8 cellular contexts compared by ENCODE assay signal in genomic region chr12:6701078-6701768, GRCh38. TPM values are rescaled to one million over a fixed set of nuclear protein-coding genes. Genes with fewer than 3 reads are reported as not detected.
DNase-seq lines count a peak whose midpoint lies in the region; TF ChIP-seq lines count a peak whose summit lies in the region.

No MANE protein-coding gene starts in this region.

- no peak for TF ChIP-seq CTCF in Peyer's patch (IDR thresholded peaks at IDR 0.05)
- no peak for TF ChIP-seq CTCF in epithelial cell of esophagus (IDR thresholded peaks at IDR 0.05; ENCODE audit: insufficient read depth, low read depth, low read length, missing control alignments)
- TF ChIP-seq CTCF in progenitor cell of endocrine pancreas (IDR thresholded peaks at IDR 0.05; ENCODE audit: unreplicated experiment): no peak

- H3K9me3 ChIP-seq in Peyer's patch: no peaks in the 10 kb centered on the region

- peak overlapping the region; percentile 71 for H3K4me3 Mint-ChIP-seq in progenitor cell of endocrine pancreas (ENCODE audit: low read depth)

- H3K4me3 ChIP-seq in Peyer's patch (peak overlapping the region; percentile 40 to 56 (median 50)), epithelial cell of esophagus (ENCODE audit: low read length) (peak overlapping the region; percentile 37)

- no peak for TF ChIP-seq POLR2A in Peyer's patch (IDR thresholded peaks at IDR 0.05)

- peak overlapping the region; percentile 18 for H3K27ac Mint-ChIP-seq in progenitor cell of endocrine pancreas

- DNase-seq in ELF-1 (ENCODE audit: low read depth, low spot score) (peak; percentile 42), Peyer's patch (no peak), epithelial cell of esophagus (ENCODE audit: low read depth) (no peak), progenitor cell of endocrine pancreas (ENCODE audit: low spot score, unreplicated experiment) (no peak), AG20443 (ENCODE audit: low spot score) (no peak), HK-2 (ENCODE audit: unreplicated experiment) (no peak), NCI-H446 treated with DMSO at 0.1 percent for 48 hours (lab: John Stamatoyannopoulos, UW) (no peak)
- no peak for DNase-seq in stimulated activated CD4-positive, alpha-beta T cell treated with anti-CD3 and anti-CD28 coated beads, Interleukin-4, amount 100 ng/mL, for 1 hour

- peaks cover 0 to 20% (median 17%) of the 10 kb centered on the region in 4 donors for H3K4me1 ChIP-seq in Peyer's patch

- H3K36me3 ChIP-seq in Peyer's patch: no peaks in the 10 kb centered on the region

- no peaks in the 10 kb centered on the region for H3K9me3 Mint-ChIP-seq in progenitor cell of endocrine pancreas (ENCODE audit: low read depth)

- H3K4me1 Mint-ChIP-seq in progenitor cell of endocrine pancreas (ENCODE audit: low read depth): peaks cover 9% of the 10 kb centered on the region

- H3K27me3 ChIP-seq in Peyer's patch: peaks cover 0 to 24% of the 10 kb centered on the region in 2 donors

- no peaks in the 10 kb centered on the region for H3K36me3 Mint-ChIP-seq in progenitor cell of endocrine pancreas (ENCODE audit: insufficient read depth)

- no peak overlapping the region for H3K27ac ChIP-seq in Peyer's patch

- H3K27me3 Mint-ChIP-seq in progenitor cell of endocrine pancreas: peaks cover 82% of the 10 kb centered on the region

RNA-seq across cellular contexts. Expression of gene PIANP, which starts 0.6 kb away (rescaled TPM):
- total RNA-seq in Peyer's patch (not detected), progenitor cell of endocrine pancreas (2.0 and 2.4 TPM in 2 replicates)

RNA-seq across cellular contexts. Expression of gene ZNF384, which starts 12.0 kb away (rescaled TPM):
- total RNA-seq in Peyer's patch (10 to 100 TPM; 35.6 to 96.6 (median 80.2) TPM), progenitor cell of endocrine pancreas (159 and 164 TPM in 2 replicates)

RNA-seq across cellular contexts. Expression of gene COPS7A, which starts 22.6 kb away (rescaled TPM):
- 10 to 100 TPM; 38.4 to 72.6 (median 51.8) TPM for total RNA-seq in Peyer's patch
- total RNA-seq in progenitor cell of endocrine pancreas: 42.6 and 45.5 TPM in 2 replicates

RNA-seq across cellular contexts. Expression of gene ING4, which starts 38.3 kb away (rescaled TPM):
- total RNA-seq in Peyer's patch (100 to 1,000 TPM in 1 of 4 donors, 10 to 100 TPM in 3; 32.6 to 109 (median 45.4) TPM), progenitor cell of endocrine pancreas (105 and 110 TPM in 2 replicates)

RNA-seq across cellular contexts. Expression of gene MLF2, which starts 51.7 kb away (rescaled TPM):
- total RNA-seq in Peyer's patch: 100 to 1,000 TPM in 3 of 4 donors, 10 to 100 TPM in 1; 94.9 to 212 (median 182) TPM
- total RNA-seq in progenitor cell of endocrine pancreas: 281 and 305 TPM in 2 replicates
